ENCODE assay signal across 1 cellular context in the genomic region with DNA sequence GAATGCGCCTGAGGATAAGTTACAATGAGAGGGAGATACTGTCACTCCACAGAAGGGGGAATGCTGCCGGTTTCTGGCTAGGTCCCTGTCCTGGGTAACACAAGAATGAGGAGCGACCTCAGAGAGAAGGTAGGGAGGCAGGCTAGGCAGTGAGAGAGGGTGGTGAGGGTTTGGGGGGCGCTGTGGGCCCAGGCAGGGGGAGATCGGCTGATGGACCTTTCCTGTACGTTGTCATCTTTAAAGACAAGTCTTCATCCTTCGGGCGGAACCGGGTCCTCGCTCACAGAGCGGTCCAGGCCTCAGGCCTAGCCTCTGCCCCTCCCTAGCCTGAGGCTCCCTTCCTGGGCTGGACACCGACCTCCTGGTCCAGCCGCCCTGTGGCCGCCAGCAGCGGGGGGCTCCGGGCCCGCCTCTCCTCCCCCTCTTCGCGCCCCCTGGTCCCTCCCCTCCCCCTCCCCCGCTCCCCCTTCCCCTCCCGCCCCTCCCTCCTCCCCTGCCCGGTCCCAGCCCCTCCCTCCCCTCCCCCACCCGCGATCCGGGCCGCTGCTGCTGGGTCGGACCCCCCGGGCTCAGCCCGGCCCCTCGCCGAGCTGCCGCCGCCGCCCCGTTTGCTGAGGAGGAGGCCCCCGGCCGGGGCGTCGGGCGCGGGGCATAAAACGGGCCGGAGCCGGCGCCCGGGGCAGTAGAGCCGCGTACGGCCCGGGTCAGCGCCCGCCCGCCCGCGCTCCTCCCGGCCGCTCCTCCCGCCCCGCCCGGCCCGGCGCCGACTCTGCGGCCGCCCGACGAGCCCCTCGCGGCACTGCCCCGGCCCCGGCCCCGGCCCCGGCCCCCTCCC.
TF ChIP-seq lines count a peak whose summit lies in the region.

TSS of gene CHRD (plus strand) at position 680 of the 835 bp plus-strand sequence. CDS start 265 bp downstream, outside the sequence.

TF ChIP-seq in HEK293, 187 proteins besides CTCF, POLR2A, EP300 and RAD21 (continued from another document):
- 0 out of 2 replicates have a peak, but pooled peaks have one; percentile 34 for TF ChIP-seq ZBTB10 (tag by site-specific recombination; IDR thresholded peaks at IDR 0.05)
- TF ChIP-seq ZSCAN16 (tag by site-specific recombination; IDR thresholded peaks at IDR 0.05), result no peak
